In the genomic region with DNA sequence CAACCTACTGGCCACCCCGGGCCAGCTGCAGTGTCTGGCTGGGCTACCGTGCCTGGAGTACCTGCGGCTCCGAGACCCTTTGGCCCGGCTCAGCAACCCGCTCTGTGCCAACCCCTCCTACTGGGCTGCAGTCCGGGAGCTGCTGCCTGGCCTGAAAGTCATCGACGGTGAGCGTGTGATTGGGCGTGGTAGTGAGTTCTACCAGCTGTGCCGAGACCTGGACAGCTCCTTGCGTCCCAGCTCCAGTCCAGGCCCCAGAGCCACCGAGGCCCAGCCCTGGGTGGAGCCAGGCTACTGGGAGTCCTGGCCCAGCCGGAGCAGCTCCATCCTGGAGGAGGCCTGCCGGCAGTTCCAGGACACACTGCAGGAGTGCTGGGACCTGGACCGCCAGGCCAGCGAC, we compare ENCODE assay signal across 22 cellular contexts. TPM values are rescaled to one million over a fixed set of nuclear protein-coding genes. Genes with fewer than 3 reads are reported as not detected.
DNase-seq lines count a peak whose midpoint lies in the region; ATAC-seq and TF ChIP-seq lines count a peak whose summit lies in the region.
"Had no signal": no experiment of that assay in that cellular context is flagged by ENCODE, and none has a peak within 500 bp of the region (broad histone marks: within the 10 kb centered on the region; RNA-seq: fewer than 3 reads in every experiment).

No MANE protein-coding gene starts in this region.

- peaks cover 56% of the 10 kb centered on the region for H3K36me3 ChIP-seq in NT2/D1 (ENCODE audit: insufficient read depth, insufficient read length, low read length)
- peaks cover 0 to 20% (median 5%) of the 10 kb centered on the region in 4 donors for H3K36me3 ChIP-seq in esophagus muscularis mucosa
- no peaks in the 10 kb centered on the region for H3K36me3 ChIP-seq in mesenchymal stem cell (ENCODE audit: control insufficient read depth in 1 of 2, insufficient read depth in 2 of 2, low read depth in 1 of 2, low read length in 2 of 2)

- H3K18ac ChIP-seq in mesenchymal stem cell (ENCODE audit: low read depth in 1 of 2, low read length in 2 of 2): no peak overlapping the region

- no peak overlapping the region for H2BK15ac ChIP-seq in mesenchymal stem cell (ENCODE audit: low read depth, poor library complexity, severe bottlenecking)

- H3K9ac ChIP-seq in NT2/D1 (ENCODE audit: insufficient read length, low read depth): peak overlapping the region; percentile 17
- H3K9ac ChIP-seq in mesenchymal stem cell (ENCODE audit: low read length): no peak overlapping the region

- H4K91ac ChIP-seq in mesenchymal stem cell (ENCODE audit: low read length): peak overlapping the region; percentile 25

- ATAC-seq in stimulated activated effector memory CD8-positive, alpha-beta T cell treated with anti-CD3 and anti-CD28 coated beads, Interleukin-12 subunit alpha, Interleukin-12 subunit beta, amount 100 ng/mL, for 72 hours: no peak
- ATAC-seq: GM23338, HCT116, PC-3 had no signal

- H3K14ac ChIP-seq in mesenchymal stem cell (ENCODE audit: low read length in 2 of 2): no peak overlapping the region

- intact Hi-C loops in esophagus muscularis mucosa (cut with DNase I): no loop called here
- intact Hi-C loops in activated T-helper 1 cell treated with anti-CD3 and anti-CD28 coated beads, Interleukin-12 subunit alpha, Interleukin-12 subunit beta, Interleukin-2, Interleukin-4 antibody, amounts not matched to agents 30 ng/mL and 10 ng/mL and 1 ng/mL, durations not matched to agents 14 hours and 24 hours and 36 hours (cut with micrococcal nuclease): no loop called here

- H3K4me1 ChIP-seq in NT2/D1 (ENCODE audit: insufficient read depth, insufficient read length): peaks cover 35% of the 10 kb centered on the region
- H3K4me1 ChIP-seq in esophagus muscularis mucosa: peaks cover 36 to 84% (median 83%) of the 10 kb centered on the region in 4 donors
- H3K4me1 ChIP-seq in mesenchymal stem cell (ENCODE audit: control insufficient read depth, insufficient read depth, low read depth, low read length): peaks cover 22% of the 10 kb centered on the region
- H3K4me1 ChIP-seq: BE2C, Caco-2 had no signal

- no peak overlapping the region for H2BK5ac ChIP-seq in mesenchymal stem cell (ENCODE audit: low read depth, low read length, poor library complexity, severe bottlenecking)

- peaks cover 21% of the 10 kb centered on the region for H3K4me1 Mint-ChIP-seq in stimulated activated effector memory CD8-positive, alpha-beta T cell treated with anti-CD3 and anti-CD28 coated beads, Interleukin-12 subunit alpha, Interleukin-12 subunit beta, amount 100 ng/mL, for 72 hours
- H3K4me1 Mint-ChIP-seq in activated T-helper 1 cell treated with anti-CD3 and anti-CD28 coated beads, Interleukin-12 subunit alpha, Interleukin-12 subunit beta, Interleukin-2, Interleukin-4 antibody, amounts not matched to agents 30 ng/mL and 10 ng/mL and 1 ng/mL, durations not matched to agents 14 hours and 24 hours and 36 hours (ENCODE audit: low read depth): no peaks in the 10 kb centered on the region

- peaks cover 22% of the 10 kb centered on the region for H3K36me3 Mint-ChIP-seq in stimulated activated effector memory CD8-positive, alpha-beta T cell treated with anti-CD3 and anti-CD28 coated beads, Interleukin-12 subunit alpha, Interleukin-12 subunit beta, amount 100 ng/mL, for 72 hours
- peaks cover 4% of the 10 kb centered on the region for H3K36me3 Mint-ChIP-seq in activated T-helper 1 cell treated with anti-CD3 and anti-CD28 coated beads, Interleukin-12 subunit alpha, Interleukin-12 subunit beta, Interleukin-2, Interleukin-4 antibody, amounts not matched to agents 30 ng/mL and 10 ng/mL and 1 ng/mL, durations not matched to agents 14 hours and 24 hours and 36 hours (ENCODE audit: low read depth)

- in situ Hi-C loops in ACHN (cut with HindIII; ENCODE audit: low pct_ligation_motif_present, low pct_unique_long_range_greater_than_20kb, low sequenced_read_pairs): no loop called here

- peak overlapping the region; percentile 54 for H3K27ac Mint-ChIP-seq in stimulated activated effector memory CD8-positive, alpha-beta T cell treated with anti-CD3 and anti-CD28 coated beads, Interleukin-12 subunit alpha, Interleukin-12 subunit beta, amount 100 ng/mL, for 72 hours
- H3K27ac Mint-ChIP-seq in activated T-helper 1 cell treated with anti-CD3 and anti-CD28 coated beads, Interleukin-12 subunit alpha, Interleukin-12 subunit beta, Interleukin-2, Interleukin-4 antibody, amounts not matched to agents 30 ng/mL and 10 ng/mL and 1 ng/mL, durations not matched to agents 14 hours and 24 hours and 36 hours: no peak overlapping the region
- H3K27ac Mint-ChIP-seq: CD4-positive, CD25-positive, alpha-beta regulatory T cell; GM23338 had no signal

- TF ChIP-seq POLR2A in esophagus muscularis mucosa (IDR thresholded peaks at IDR 0.05; ENCODE audit: low read depth): no peak

- no peaks in the 10 kb centered on the region for H3K79me1 ChIP-seq in mesenchymal stem cell (replicated peaks; ENCODE audit: low read length, poor library complexity, severe bottlenecking)

- no peak overlapping the region for H3K4me2 ChIP-seq in mesenchymal stem cell (ENCODE audit: low read length, poor library complexity, severe bottlenecking)

- no peak overlapping the region for H4K8ac ChIP-seq in mesenchymal stem cell (ENCODE audit: low read length)

- peak overlapping the region in 1 of 2 experiments; percentile 24 for H2BK12ac ChIP-seq in mesenchymal stem cell (ENCODE audit: low read length in 2 of 2)

- H3K4me3 Mint-ChIP-seq in stimulated activated effector memory CD8-positive, alpha-beta T cell treated with anti-CD3 and anti-CD28 coated beads, Interleukin-12 subunit alpha, Interleukin-12 subunit beta, amount 100 ng/mL, for 72 hours: no peak overlapping the region
- no peak overlapping the region for H3K4me3 Mint-ChIP-seq in activated T-helper 1 cell treated with anti-CD3 and anti-CD28 coated beads, Interleukin-12 subunit alpha, Interleukin-12 subunit beta, Interleukin-2, Interleukin-4 antibody, amounts not matched to agents 30 ng/mL and 10 ng/mL and 1 ng/mL, durations not matched to agents 14 hours and 24 hours and 36 hours
- H3K4me3 Mint-ChIP-seq: CD4-positive, CD25-positive, alpha-beta regulatory T cell had no signal

- 80% methylated on average over 12 of the region's 18 CpGs for WGBS in esophagus muscularis mucosa
- whole genome bisulfite sequencing in mesenchymal stem cell: 93% methylated on average over 18 of the region's 18 CpGs

- DNase-seq in NT2/D1 (ENCODE audit: low read depth, low spot score): no peak
- no peak for DNase-seq in esophagus muscularis mucosa (ENCODE audit: extremely low spot score)
- DNase-seq in mesenchymal stem cell: no peak
- no peak for DNase-seq in stimulated activated effector memory CD8-positive, alpha-beta T cell treated with anti-CD3 and anti-CD28 coated beads, Interleukin-12 subunit alpha, Interleukin-12 subunit beta, amount 100 ng/mL, for 72 hours (ENCODE audit: low spot score in 2 of 2)
- DNase-seq in ACHN: no peak
- no peak for DNase-seq in cerebellum (ENCODE audit: low spot score)
- DNase-seq in retina: no peak
- DNase-seq in activated T-helper 1 cell treated with anti-CD3 and anti-CD28 coated beads, Interleukin-12 subunit alpha, Interleukin-12 subunit beta, Interleukin-2, Interleukin-4 antibody, amounts not matched to agents 30 ng/mL and 10 ng/mL and 1 ng/mL, durations not matched to agents 14 hours and 24 hours and 36 hours (ENCODE audit: low spot score): no peak
- DNase-seq: 8988T; BE2C; Caco-2; CD4-positive, CD25-positive, alpha-beta regulatory T cell; KBM-7; NCI-H1105 treated with DMSO at 0.1 percent for 48 hours; NCI-H1694 treated with DMSO at 0.1 percent for 48 hours; NCI-H345; NCI-H524 treated with DMSO at 0.1 percent for 48 hours; PC-3; RPMI8226; SHP77 treated with DMSO at 0.1 percent for 48 hours had no signal

- no peaks in the 10 kb centered on the region for H3K9me3 Mint-ChIP-seq in stimulated activated effector memory CD8-positive, alpha-beta T cell treated with anti-CD3 and anti-CD28 coated beads, Interleukin-12 subunit alpha, Interleukin-12 subunit beta, amount 100 ng/mL, for 72 hours
- H3K9me3 Mint-ChIP-seq in activated T-helper 1 cell treated with anti-CD3 and anti-CD28 coated beads, Interleukin-12 subunit alpha, Interleukin-12 subunit beta, Interleukin-2, Interleukin-4 antibody, amounts not matched to agents 30 ng/mL and 10 ng/mL and 1 ng/mL, durations not matched to agents 14 hours and 24 hours and 36 hours: no peaks in the 10 kb centered on the region
- H3K9me3 Mint-ChIP-seq: CD4-positive, CD25-positive, alpha-beta regulatory T cell; GM23338 had no signal

- H3K27me3 Mint-ChIP-seq in activated T-helper 1 cell treated with anti-CD3 and anti-CD28 coated beads, Interleukin-12 subunit alpha, Interleukin-12 subunit beta, Interleukin-2, Interleukin-4 antibody, amounts not matched to agents 30 ng/mL and 10 ng/mL and 1 ng/mL, durations not matched to agents 14 hours and 24 hours and 36 hours (ENCODE audit: insufficient read depth): peaks cover 12% of the 10 kb centered on the region

- H3K9me3 ChIP-seq in NT2/D1 (ENCODE audit: insufficient read depth, low read length): no peaks in the 10 kb centered on the region
- no peaks in the 10 kb centered on the region for H3K9me3 ChIP-seq in esophagus muscularis mucosa
- H3K9me3 ChIP-seq in mesenchymal stem cell (ENCODE audit: control insufficient read depth, low read length): peaks cover 3% of the 10 kb centered on the region
- H3K9me3 ChIP-seq: BE2C, Caco-2 had no signal

- no peak overlapping the region for H3K4me3 ChIP-seq in NT2/D1 (ENCODE audit: insufficient read length, low read depth)
- no peak overlapping the region for H3K4me3 ChIP-seq in esophagus muscularis mucosa
- H3K4me3 ChIP-seq in mesenchymal stem cell (ENCODE audit: insufficient read depth in 1 of 2, low read depth in 1 of 2, low read length in 2 of 2): no peak overlapping the region
- H3K4me3 ChIP-seq: GM23338 had no signal

- H3K27ac ChIP-seq in esophagus muscularis mucosa (replicated peaks in 1 of 4) (peak overlapping the region; percentile 65 to 93 (median 72)), mesenchymal stem cell (ENCODE audit: low read length, poor library complexity, severe bottlenecking) (no peak overlapping the region)

- no peak overlapping the region for H2AFZ ChIP-seq in mesenchymal stem cell (ENCODE audit: low read depth, low read length)
- H2AFZ ChIP-seq: GM23338 had no signal

- H3K27me3 ChIP-seq in NT2/D1 (ENCODE audit: insufficient read depth, insufficient read length) (peaks cover 3% of the 10 kb centered on the region), esophagus muscularis mucosa (peaks cover 0 to 11% (median 2%) of the 10 kb centered on the region in 4 donors), mesenchymal stem cell (ENCODE audit: control insufficient read depth in 1 of 2, insufficient read depth in 1 of 2, low read length in 2 of 2) (peaks cover 43 to 57% of the 10 kb centered on the region in 2 experiments)

- TF ChIP-seq EP300 in esophagus muscularis mucosa (IDR thresholded peaks at IDR 0.05): no peak

- no peak overlapping the region for H2AK5ac ChIP-seq in mesenchymal stem cell (ENCODE audit: low read length, severe bottlenecking)

- no peak overlapping the region for H3K4ac ChIP-seq in mesenchymal stem cell (ENCODE audit: low read depth in 1 of 2, low read length in 2 of 2)

- no peak for TF ChIP-seq CTCF in esophagus muscularis mucosa (IDR thresholded peaks at IDR 0.05)

- H2BK120ac ChIP-seq in mesenchymal stem cell (ENCODE audit: low read depth, low read length): no peak overlapping the region

- no peak overlapping the region for H3K23ac ChIP-seq in mesenchymal stem cell (ENCODE audit: low read length in 2 of 2)

RNA-seq across cellular contexts. Expression of a gene that starts 4.2 kb away (rescaled TPM):
- total RNA-seq in esophagus muscularis mucosa (100 to 1,000 TPM; 143 to 193 (median 173) TPM), cerebellum (4.1 TPM)
- polyA plus RNA-seq in mesenchymal stem cell (2013, experiment 1 of 2): 155 TPM
- polyA plus RNA-seq in mesenchymal stem cell (2013, experiment 2 of 2): 162 TPM
- total RNA-seq in activated T-helper 1 cell treated with anti-CD3 and anti-CD28 coated beads, Interleukin-12 subunit alpha, Interleukin-12 subunit beta, Interleukin-2, Interleukin-4 antibody, amounts not matched to agents 30 ng/mL and 10 ng/mL and 1 ng/mL, durations not matched to agents 14 hours and 24 hours and 36 hours: not detected in 2 replicates
- total RNA-seq: Caco-2; CD4-positive, CD25-positive, alpha-beta regulatory T cell had no signal
- polyA plus RNA-seq: CD4-positive, CD25-positive, alpha-beta regulatory T cell had no signal

RNA-seq across cellular contexts. Expression of a gene that starts 13.8 kb away (rescaled TPM):
- total RNA-seq in esophagus muscularis mucosa: 10 to 100 TPM in 1 of 4 donors, 1 to 10 TPM in 3; 4.3 to 10.1 (median 4.8) TPM
- polyA plus RNA-seq in mesenchymal stem cell (2013, experiment 1 of 2): not detected
- polyA plus RNA-seq in mesenchymal stem cell (2013, experiment 2 of 2): not detected
- 8.3 TPM for total RNA-seq in cerebellum
- total RNA-seq in activated T-helper 1 cell treated with anti-CD3 and anti-CD28 coated beads, Interleukin-12 subunit alpha, Interleukin-12 subunit beta, Interleukin-2, Interleukin-4 antibody, amounts not matched to agents 30 ng/mL and 10 ng/mL and 1 ng/mL, durations not matched to agents 14 hours and 24 hours and 36 hours: 8.2 and 9.8 TPM in 2 replicates

RNA-seq across cellular contexts. Expression of a gene that starts 14.0 kb away (rescaled TPM):
- total RNA-seq in esophagus muscularis mucosa (10 to 100 TPM in 2 of 4 donors, 1 to 10 TPM in 2; 7.9 to 16.5 (median 12.4) TPM), cerebellum (8.2 TPM)
- not detected for polyA plus RNA-seq in mesenchymal stem cell (2013, experiment 1 of 2)
- polyA plus RNA-seq in mesenchymal stem cell (2013, experiment 2 of 2): not detected
- 24.9 and 26.1 TPM in 2 replicates for total RNA-seq in activated T-helper 1 cell treated with anti-CD3 and anti-CD28 coated beads, Interleukin-12 subunit alpha, Interleukin-12 subunit beta, Interleukin-2, Interleukin-4 antibody, amounts not matched to agents 30 ng/mL and 10 ng/mL and 1 ng/mL, durations not matched to agents 14 hours and 24 hours and 36 hours

RNA-seq across cellular contexts. Expression of a gene that starts 31.4 kb away (rescaled TPM):
- total RNA-seq in esophagus muscularis mucosa (100 to 1,000 TPM in 2 of 4 donors, 10 to 100 TPM in 2; 66.8 to 143 (median 97.7) TPM), cerebellum (41.2 TPM)
- polyA plus RNA-seq in mesenchymal stem cell (2013, experiment 1 of 2): 68.4 TPM
- 69.3 TPM for polyA plus RNA-seq in mesenchymal stem cell (2013, experiment 2 of 2)
- 67.2 and 67.4 TPM in 2 replicates for total RNA-seq in activated T-helper 1 cell treated with anti-CD3 and anti-CD28 coated beads, Interleukin-12 subunit alpha, Interleukin-12 subunit beta, Interleukin-2, Interleukin-4 antibody, amounts not matched to agents 30 ng/mL and 10 ng/mL and 1 ng/mL, durations not matched to agents 14 hours and 24 hours and 36 hours

RNA-seq across cellular contexts. Expression of a gene that starts 42.0 kb away (rescaled TPM):
- total RNA-seq in esophagus muscularis mucosa (10 to 100 TPM in 3 of 4 donors, 1 to 10 TPM in 1; 6.6 to 19.8 (median 15.0) TPM), cerebellum (8.2 TPM)
- polyA plus RNA-seq in mesenchymal stem cell (2013, experiment 1 of 2): 5.1 TPM
- 4.8 TPM for polyA plus RNA-seq in mesenchymal stem cell (2013, experiment 2 of 2)
- total RNA-seq in activated T-helper 1 cell treated with anti-CD3 and anti-CD28 coated beads, Interleukin-12 subunit alpha, Interleukin-12 subunit beta, Interleukin-2, Interleukin-4 antibody, amounts not matched to agents 30 ng/mL and 10 ng/mL and 1 ng/mL, durations not matched to agents 14 hours and 24 hours and 36 hours: 3.9 and 4.5 TPM in 2 replicates

Comparison
In these comparisons a context has a peak if more than half of its experiments do, and no peak if none do; other contexts are left out.
1. RNA of a gene that starts 4.2 kb away (total RNA-seq): 143 to 193 TPM in esophagus muscularis mucosa; 4.1 TPM in cerebellum (single experiment) and not detected in activated T-helper 1 cell treated with anti-CD3 and anti-CD28 coated beads, Interleukin-12 subunit alpha, Interleukin-12 subunit beta, Interleukin-2, Interleukin-4 antibody, amounts not matched to agents 30 ng/mL and 10 ng/mL and 1 ng/mL, durations not matched to agents 14 hours and 24 hours and 36 hours; every median in the first group is over 10 times any median in the second.